In the genomic region with DNA sequence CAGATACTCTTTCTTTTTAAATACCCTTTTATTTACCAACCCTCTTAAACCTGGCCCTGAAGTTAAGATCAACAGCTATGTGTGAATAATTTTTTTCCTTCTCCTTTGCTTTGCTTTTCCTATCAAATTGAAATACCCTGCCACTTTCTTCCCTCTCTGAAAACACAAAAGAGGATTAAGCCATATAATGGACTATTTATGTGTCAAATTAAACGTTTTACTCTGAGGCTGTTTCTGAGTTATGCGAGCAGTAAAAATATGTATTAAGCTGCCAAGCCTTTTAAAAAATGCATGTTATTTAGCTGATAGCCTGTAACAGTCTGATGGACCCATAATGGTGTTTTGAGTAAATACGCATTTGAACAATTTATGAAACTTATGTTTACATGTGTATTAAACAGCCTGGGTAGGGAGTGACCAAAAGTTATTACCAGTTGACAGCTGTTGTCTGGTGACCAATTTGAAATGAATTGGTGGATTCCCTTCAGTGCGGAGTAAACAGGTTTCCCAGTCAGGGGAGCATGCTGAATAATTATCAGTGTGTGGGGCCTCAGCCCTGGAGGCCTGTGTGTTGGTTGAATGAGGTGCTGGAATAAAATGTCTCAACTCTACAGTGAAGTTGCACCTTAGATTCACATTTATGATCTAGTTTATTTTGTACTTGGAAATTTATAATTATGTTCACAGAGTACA, we compare ENCODE assay signal across 1 cellular context.
TF ChIP-seq lines count a peak whose summit lies in the region.

No MANE protein-coding gene starts in this region.

TF ChIP-seq in SK-N-SH, 30 proteins besides CTCF, POLR2A, EP300 and RAD21 (continued from another document):
- TF ChIP-seq, protein P1, sequence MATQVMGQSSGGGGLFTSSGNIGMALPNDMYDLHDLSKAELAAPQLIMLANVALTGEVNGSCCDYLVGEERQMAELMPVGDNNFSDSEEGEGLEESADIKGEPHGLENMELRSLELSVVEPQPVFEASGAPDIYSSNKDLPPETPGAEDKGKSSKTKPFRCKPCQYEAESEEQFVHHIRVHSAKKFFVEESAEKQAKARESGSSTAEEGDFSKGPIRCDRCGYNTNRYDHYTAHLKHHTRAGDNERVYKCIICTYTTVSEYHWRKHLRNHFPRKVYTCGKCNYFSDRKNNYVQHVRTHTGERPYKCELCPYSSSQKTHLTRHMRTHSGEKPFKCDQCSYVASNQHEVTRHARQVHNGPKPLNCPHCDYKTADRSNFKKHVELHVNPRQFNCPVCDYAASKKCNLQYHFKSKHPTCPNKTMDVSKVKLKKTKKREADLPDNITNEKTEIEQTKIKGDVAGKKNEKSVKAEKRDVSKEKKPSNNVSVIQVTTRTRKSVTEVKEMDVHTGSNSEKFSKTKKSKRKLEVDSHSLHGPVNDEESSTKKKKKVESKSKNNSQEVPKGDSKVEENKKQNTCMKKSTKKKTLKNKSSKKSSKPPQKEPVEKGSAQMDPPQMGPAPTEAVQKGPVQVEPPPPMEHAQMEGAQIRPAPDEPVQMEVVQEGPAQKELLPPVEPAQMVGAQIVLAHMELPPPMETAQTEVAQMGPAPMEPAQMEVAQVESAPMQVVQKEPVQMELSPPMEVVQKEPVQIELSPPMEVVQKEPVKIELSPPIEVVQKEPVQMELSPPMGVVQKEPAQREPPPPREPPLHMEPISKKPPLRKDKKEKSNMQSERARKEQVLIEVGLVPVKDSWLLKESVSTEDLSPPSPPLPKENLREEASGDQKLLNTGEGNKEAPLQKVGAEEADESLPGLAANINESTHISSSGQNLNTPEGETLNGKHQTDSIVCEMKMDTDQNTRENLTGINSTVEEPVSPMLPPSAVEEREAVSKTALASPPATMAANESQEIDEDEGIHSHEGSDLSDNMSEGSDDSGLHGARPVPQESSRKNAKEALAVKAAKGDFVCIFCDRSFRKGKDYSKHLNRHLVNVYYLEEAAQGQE (IDR thresholded peaks at IDR 0.05; ENCODE audit: low read depth, low read length), result no peak
- no peak for TF ChIP-seq JUND (IDR thresholded peaks at IDR 0.05)
TF ChIP-seq in SK-N-SH: peak in this region for 0.
